8 cellular contexts compared by ENCODE assay signal in genomic region chr15:28123408-28124023, GRCh38. TPM values are rescaled to one million over a fixed set of nuclear protein-coding genes. Genes with fewer than 3 reads are reported as not detected.
DNase-seq lines count a peak whose midpoint lies in the region; ATAC-seq and TF ChIP-seq lines count a peak whose summit lies in the region.

No MANE protein-coding gene starts in this region.

- H3K4me2 ChIP-seq in KMS-11 (no peak overlapping the region), trophoblast cell (ENCODE audit: low read length) (no peak overlapping the region)

- no peak overlapping the region for H3K4ac ChIP-seq in trophoblast cell (ENCODE audit: low read depth, low read length)

- no CpG with 5 or more reads among the region's 6 CpGs for WGBS in trophoblast cell (ENCODE audit: extremely low coverage, insufficient coverage, insufficient read length)

- no peak overlapping the region for H2AK5ac ChIP-seq in trophoblast cell (ENCODE audit: low read length)

- ATAC-seq in GM18505 (IDR thresholded peaks at IDR 0.05; ENCODE audit: unreplicated experiment) (peak; percentile 50), Right ventricle myocardium superior (ENCODE audit: poor library complexity) (peak; percentile 54)

- no peak overlapping the region for H3K18ac ChIP-seq in trophoblast cell (ENCODE audit: low read length)

- H2BK5ac ChIP-seq in trophoblast cell (ENCODE audit: low read depth, low read length, poor library complexity): no peak overlapping the region

- H2AFZ ChIP-seq in KMS-11 (ENCODE audit: low read depth) (no peak overlapping the region), trophoblast cell (ENCODE audit: insufficient read depth, low read length, poor library complexity) (no peak overlapping the region)

- no peak for TF ChIP-seq POLR2A in GM18505 (IDR thresholded peaks at IDR 0.05; ENCODE audit: borderline replicate concordance, extremely low read depth, insufficient read depth, insufficient read length)

- H3K4me1 ChIP-seq in KMS-11 (ENCODE audit: low read depth, poor library complexity, severe bottlenecking): no peaks in the 10 kb centered on the region
- H3K4me1 ChIP-seq in adipocyte (ENCODE audit: control insufficient read depth, insufficient read depth, low read length): peaks cover 11% of the 10 kb centered on the region
- H3K4me1 ChIP-seq in trophoblast cell (ENCODE audit: control insufficient read depth in 1 of 2, insufficient read depth in 2 of 2, low read length in 2 of 2): no peaks in the 10 kb centered on the region

- H3K79me1 ChIP-seq in trophoblast cell (ENCODE audit: low read length): no peaks in the 10 kb centered on the region

- no peaks in the 10 kb centered on the region for H4K20me1 ChIP-seq in KMS-11 (ENCODE audit: insufficient read depth)

- no peak overlapping the region for H3K23ac ChIP-seq in trophoblast cell (ENCODE audit: low read length)

- in situ Hi-C loops in ACHN (cut with HindIII; ENCODE audit: low pct_ligation_motif_present, low pct_unique_long_range_greater_than_20kb, low sequenced_read_pairs): no loop called here

- H3K9ac ChIP-seq in KMS-11 (no peak overlapping the region), adipocyte (ENCODE audit: low read length) (no peak overlapping the region), trophoblast cell (ENCODE audit: low read length) (no peak overlapping the region)

- no peak overlapping the region for H2BK120ac ChIP-seq in trophoblast cell (ENCODE audit: insufficient read depth, low read length, poor library complexity)

- H3K36me3 ChIP-seq in KMS-11 (ENCODE audit: insufficient read depth) (no peaks in the 10 kb centered on the region), adipocyte (ENCODE audit: control insufficient read depth, insufficient read depth, low read length, severe bottlenecking) (peaks cover 76% of the 10 kb centered on the region), trophoblast cell (ENCODE audit: control insufficient read depth in 1 of 2, insufficient read depth in 2 of 2, low read length in 2 of 2) (peaks cover 29 to 42% of the 10 kb centered on the region in 2 experiments)

- DNase-seq in ACHN (peak; percentile 74), RKO (ENCODE audit: low spot score) (peak; percentile 74), adipocyte (ENCODE audit: low read depth) (peak; percentile 86), Right ventricle myocardium superior (peak; percentile 73), trophoblast cell (peak; percentile 75 to 77), NCI-H2107 (lab: John Stamatoyannopoulos, UW) (no peak)

- H3K9me3 ChIP-seq in adipocyte (ENCODE audit: control insufficient read depth, low read length) (no peaks in the 10 kb centered on the region), trophoblast cell (ENCODE audit: insufficient read depth, low read depth, low read length) (no peaks in the 10 kb centered on the region)

- H3K4me3 ChIP-seq in KMS-11 (IDR thresholded peaks at IDR 0.05; ENCODE audit: insufficient read depth, low read depth, low read length) (no peak overlapping the region), adipocyte (ENCODE audit: low read length) (no peak overlapping the region), trophoblast cell (ENCODE audit: low read depth, low read length) (no peak overlapping the region)

- TF ChIP-seq CTCF in KMS-11 (conservative IDR thresholded peaks at IDR 0.05; ENCODE audit: low read depth, low read length): peak; percentile 80

- H3K27me3 ChIP-seq in KMS-11 (ENCODE audit: insufficient read depth, low read depth): no peaks in the 10 kb centered on the region
- H3K27me3 ChIP-seq in adipocyte (replicated peaks; ENCODE audit: control insufficient read depth, insufficient read depth, low read length): no peaks in the 10 kb centered on the region
- no peaks in the 10 kb centered on the region for H3K27me3 ChIP-seq in trophoblast cell (ENCODE audit: insufficient read depth, low read length)

- H3K27ac ChIP-seq in KMS-11: no peak overlapping the region
- no peak overlapping the region for H3K27ac ChIP-seq in trophoblast cell (ENCODE audit: low read depth, low read length)

- H4K8ac ChIP-seq in trophoblast cell (ENCODE audit: low read depth, low read length): no peak overlapping the region

- intact Hi-C loops in Right ventricle myocardium superior (cut with DNase I): loop anchor here (5.0 kb wide), 1 partner anchor 36 kb away; no protein-coding TSS in a partner anchor

- no peak overlapping the region for H4K12ac ChIP-seq in trophoblast cell (ENCODE audit: low read depth, low read length)

- H3K14ac ChIP-seq in trophoblast cell (ENCODE audit: low read length): no peak overlapping the region

- H3K79me2 ChIP-seq in KMS-11 (ENCODE audit: insufficient read depth, low read depth) (no peaks in the 10 kb centered on the region), trophoblast cell (ENCODE audit: control insufficient read depth, insufficient read depth, low read length, poor library complexity) (no peaks in the 10 kb centered on the region)

- H2BK12ac ChIP-seq in trophoblast cell (ENCODE audit: low read length): no peak overlapping the region

- H4K91ac ChIP-seq in trophoblast cell (ENCODE audit: low read depth, low read length): no peak overlapping the region

RNA-seq across cellular contexts. Expression of gene OCA2, which starts 24.4 kb away (rescaled TPM):
- 0.16 TPM for total RNA-seq in Right ventricle myocardium superior
- polyA plus RNA-seq in trophoblast cell (2013): 0.05 and 0.08 TPM in 2 replicates
